In the genomic region with DNA sequence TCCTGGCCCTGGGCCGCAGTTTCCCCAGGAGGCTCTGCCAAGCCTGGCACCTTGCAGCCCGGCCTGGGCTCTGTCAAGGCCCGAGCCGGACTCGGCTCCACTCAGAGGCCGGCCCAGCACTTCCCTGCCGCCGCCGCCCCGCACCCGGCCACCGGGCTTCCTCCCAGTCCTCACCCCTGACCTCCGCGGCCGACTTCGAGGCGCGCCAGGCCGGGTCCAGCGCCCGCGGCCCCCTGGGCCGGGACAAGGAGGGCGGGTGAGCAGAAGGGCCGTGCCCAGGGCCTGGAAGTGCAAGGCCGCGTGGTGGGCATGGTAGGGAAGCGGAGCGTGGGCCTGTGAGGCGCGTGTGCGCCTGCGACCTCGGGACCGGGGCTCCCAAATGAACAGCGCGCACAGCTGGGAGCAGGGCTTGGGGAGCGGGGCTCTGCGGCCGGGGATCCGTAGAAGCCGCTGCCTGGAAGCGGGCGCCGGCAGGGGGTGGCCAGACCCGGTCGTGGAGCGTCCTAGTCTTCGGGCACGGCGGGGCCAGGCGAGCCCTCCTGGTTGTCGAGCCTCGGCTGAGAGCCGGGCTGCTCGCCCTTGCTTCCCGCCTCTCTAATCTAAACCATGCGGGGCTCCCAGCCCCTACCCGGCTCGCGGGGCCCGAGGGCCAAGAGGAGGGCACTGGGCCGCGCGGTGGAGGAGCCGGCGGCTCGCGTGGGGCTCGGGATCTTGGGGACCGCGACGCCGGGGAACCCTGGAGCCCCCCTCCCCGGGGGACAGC, we compare ENCODE assay signal across 11 cellular contexts. TPM values are rescaled to one million over a fixed set of nuclear protein-coding genes. Genes with fewer than 3 reads are reported as not detected.
DNase-seq lines count a peak whose midpoint lies in the region; ATAC-seq and TF ChIP-seq lines count a peak whose summit lies in the region.
"Had no signal": no experiment of that assay in that cellular context is flagged by ENCODE, and none has a peak within 500 bp of the region (broad histone marks: within the 10 kb centered on the region; RNA-seq: fewer than 3 reads in every experiment).

No MANE protein-coding gene starts in this region.

- peak overlapping the region; percentile 2 for H3K4me3 ChIP-seq in trophoblast cell (ENCODE audit: low read depth, low read length)

- no peak overlapping the region for H3K9ac ChIP-seq in trophoblast cell (ENCODE audit: low read length)
- H3K9ac ChIP-seq: KMS-11 had no signal

- intact Hi-C loops in CD4-positive, alpha-beta T cell (cut with DNase I, micrococcal nuclease): loop anchor here in 1 of 2 experiments (10.0 kb wide), 1 partner anchor 77 kb away; no protein-coding TSS in a partner anchor
- intact Hi-C loops in left ventricle myocardium superior (cut with micrococcal nuclease): no loop called here

- H4K91ac ChIP-seq in trophoblast cell (ENCODE audit: low read depth, low read length): no peak overlapping the region

- no peak overlapping the region for H4K12ac ChIP-seq in trophoblast cell (ENCODE audit: low read depth, low read length)

- H2AK5ac ChIP-seq in trophoblast cell (ENCODE audit: low read length): no peak overlapping the region

- no peak for DNase-seq in CD4-positive, alpha-beta T cell
- DNase-seq in WTC11 (ENCODE audit: low spot score) (peak; percentile 60), left ventricle myocardium superior (no peak), trophoblast cell (no peak), substantia nigra (lab: John Stamatoyannopoulos, UW) (no peak), amniotic stem cell (lab: John Stamatoyannopoulos, UW) (no peak), superior temporal gyrus (ENCODE audit: extremely low spot score) (no peak)
- no peak for DNase-seq in activated CD4-positive, alpha-beta T cell treated with anti-CD3 and anti-CD28 coated beads, Interleukin-2, amount 10 ng/mL, durations not matched to agents 7 days and 5 days
- DNase-seq: NK-92 treated with Interleukin-12 subunit alpha and Interleukin-12 subunit beta, amount 100 ng/mL, for 24 hours had no signal

- H3K79me1 ChIP-seq in trophoblast cell (ENCODE audit: low read length): no peaks in the 10 kb centered on the region

- H3K36me3 ChIP-seq in trophoblast cell (ENCODE audit: control insufficient read depth in 1 of 2, insufficient read depth in 2 of 2, low read length in 2 of 2): no peaks in the 10 kb centered on the region

- peaks cover 9 to 17% of the 10 kb centered on the region in 2 experiments for H3K4me1 ChIP-seq in trophoblast cell (ENCODE audit: control insufficient read depth in 1 of 2, insufficient read depth in 2 of 2, low read length in 2 of 2)

- H3K14ac ChIP-seq in trophoblast cell (ENCODE audit: low read length): peak overlapping the region; percentile 31

- H3K27me3 ChIP-seq in CD4-positive, alpha-beta T cell (ENCODE audit: control insufficient read depth, insufficient read depth, low read length): peaks cover 87% of the 10 kb centered on the region
- H3K27me3 ChIP-seq in trophoblast cell (ENCODE audit: insufficient read depth, low read length): peaks cover 57% of the 10 kb centered on the region

- CTCF ChIA-PET in CD4-positive, alpha-beta T cell (lab: Charles Lee): no interaction called here
- CTCF ChIA-PET in WTC11 (lab: Charles Lee): interaction anchor here (1.5 to 4.3 kb wide), 3 partner anchors 11 to 123 kb away, joined by 3 to 33 read pairs (median 18); no protein-coding TSS in a partner anchor
- CTCF ChIA-PET in activated CD4-positive, alpha-beta T cell treated with anti-CD3 and anti-CD28 coated beads, Interleukin-2, amount 10 ng/mL, durations not matched to agents 7 days and 5 days (lab: Charles Lee): interaction anchor here (0.9 to 1.5 kb wide), 2 partner anchors 11 to 29 kb away, joined by 3 to 5 read pairs; no protein-coding TSS in a partner anchor

- H3K27ac ChIP-seq in CD4-positive, alpha-beta T cell (ENCODE audit: low read depth, low read length): no peak overlapping the region
- H3K27ac ChIP-seq in trophoblast cell (ENCODE audit: low read depth, low read length) (no peak overlapping the region), substantia nigra (ENCODE audit: low read depth, low read length, poor library complexity, severe bottlenecking) (no peak overlapping the region)
- H3K27ac ChIP-seq: KMS-11 had no signal

- no CpG with 5 or more reads among the region's 75 CpGs for WGBS in trophoblast cell (ENCODE audit: extremely low coverage, insufficient coverage, insufficient read length)

- peak overlapping the region; percentile 19 for H2BK120ac ChIP-seq in trophoblast cell (ENCODE audit: insufficient read depth, low read length, poor library complexity)

- H3K4me3 Mint-ChIP-seq in CD4-positive, alpha-beta T cell: no peak overlapping the region
- H3K4me3 Mint-ChIP-seq in WTC11: peak overlapping the region; percentile 55
- no peak overlapping the region for H3K4me3 Mint-ChIP-seq in activated CD4-positive, alpha-beta T cell treated with anti-CD3 and anti-CD28 coated beads, Interleukin-2, amount 10 ng/mL, durations not matched to agents 7 days and 5 days

- no peaks in the 10 kb centered on the region for H3K9me3 Mint-ChIP-seq in CD4-positive, alpha-beta T cell
- no peaks in the 10 kb centered on the region for H3K9me3 Mint-ChIP-seq in WTC11
- H3K9me3 Mint-ChIP-seq in activated CD4-positive, alpha-beta T cell treated with anti-CD3 and anti-CD28 coated beads, Interleukin-2, amount 10 ng/mL, durations not matched to agents 7 days and 5 days: no peaks in the 10 kb centered on the region
- H3K9me3 Mint-ChIP-seq: activated naive CD4-positive, alpha-beta T cell treated with anti-CD3 and anti-CD28 coated beads for 36 hours had no signal

- H3K4me1 Mint-ChIP-seq in CD4-positive, alpha-beta T cell (ENCODE audit: low read depth): peaks cover 34% of the 10 kb centered on the region
- peaks cover 40% of the 10 kb centered on the region for H3K4me1 Mint-ChIP-seq in WTC11
- H3K4me1 Mint-ChIP-seq in activated CD4-positive, alpha-beta T cell treated with anti-CD3 and anti-CD28 coated beads, Interleukin-2, amount 10 ng/mL, durations not matched to agents 7 days and 5 days: peaks cover 6% of the 10 kb centered on the region

- no peak overlapping the region for H2BK5ac ChIP-seq in trophoblast cell (ENCODE audit: low read depth, low read length, poor library complexity)

- no peak overlapping the region for H3K18ac ChIP-seq in trophoblast cell (ENCODE audit: low read length)

- no peaks in the 10 kb centered on the region for H3K9me3 ChIP-seq in CD4-positive, alpha-beta T cell (ENCODE audit: control insufficient read depth, low read length)
- H3K9me3 ChIP-seq in trophoblast cell (ENCODE audit: insufficient read depth, low read depth, low read length): peaks cover 6% of the 10 kb centered on the region

- peak overlapping the region; percentile 59 for H2AFZ ChIP-seq in trophoblast cell (ENCODE audit: insufficient read depth, low read length, poor library complexity)

- ATAC-seq in CD4-positive, alpha-beta T cell (ENCODE audit: poor library complexity): peak; percentile 29
- peak; percentile 19 for ATAC-seq in WTC11
- ATAC-seq in left ventricle myocardium superior: peak; percentile 50

- H3K27ac Mint-ChIP-seq in CD4-positive, alpha-beta T cell: no peak overlapping the region
- no peak overlapping the region for H3K27ac Mint-ChIP-seq in WTC11
- H3K27ac Mint-ChIP-seq in activated CD4-positive, alpha-beta T cell treated with anti-CD3 and anti-CD28 coated beads, Interleukin-2, amount 10 ng/mL, durations not matched to agents 7 days and 5 days: no peak overlapping the region
- H3K27ac Mint-ChIP-seq: activated naive CD4-positive, alpha-beta T cell treated with anti-CD3 and anti-CD28 coated beads for 36 hours had no signal

- POLR2A ChIA-PET in CD4-positive, alpha-beta T cell (lab: Charles Lee): no interaction called here
- POLR2A ChIA-PET in WTC11 (lab: Charles Lee): no interaction called here
- POLR2A ChIA-PET in activated CD4-positive, alpha-beta T cell treated with anti-CD3 and anti-CD28 coated beads, Interleukin-2, amount 10 ng/mL, durations not matched to agents 7 days and 5 days (lab: Charles Lee): no interaction called here

- H2BK12ac ChIP-seq in trophoblast cell (ENCODE audit: low read length): no peak overlapping the region

- no peak for TF ChIP-seq CTCF in CD4-positive, alpha-beta T cell (IDR thresholded peaks at IDR 0.05)
- TF ChIP-seq CTCF in WTC11 (IDR thresholded peaks at IDR 0.05): no peak

- H4K8ac ChIP-seq in trophoblast cell (ENCODE audit: low read depth, low read length): peak overlapping the region; percentile 24

- peaks cover 2% of the 10 kb centered on the region for H3K79me2 ChIP-seq in trophoblast cell (ENCODE audit: control insufficient read depth, insufficient read depth, low read length, poor library complexity)

- H3K4ac ChIP-seq in trophoblast cell (ENCODE audit: low read depth, low read length): no peak overlapping the region

- no peaks in the 10 kb centered on the region for H3K36me3 Mint-ChIP-seq in CD4-positive, alpha-beta T cell (ENCODE audit: low read depth)
- no peaks in the 10 kb centered on the region for H3K36me3 Mint-ChIP-seq in WTC11
- no peaks in the 10 kb centered on the region for H3K36me3 Mint-ChIP-seq in activated CD4-positive, alpha-beta T cell treated with anti-CD3 and anti-CD28 coated beads, Interleukin-2, amount 10 ng/mL, durations not matched to agents 7 days and 5 days (ENCODE audit: low read depth)

- H3K23ac ChIP-seq in trophoblast cell (ENCODE audit: low read length): no peak overlapping the region

- H3K27me3 Mint-ChIP-seq in CD4-positive, alpha-beta T cell: peaks cover 75% of the 10 kb centered on the region
- peaks cover 98% of the 10 kb centered on the region for H3K27me3 Mint-ChIP-seq in WTC11 (ENCODE audit: low read depth)
- H3K27me3 Mint-ChIP-seq in activated CD4-positive, alpha-beta T cell treated with anti-CD3 and anti-CD28 coated beads, Interleukin-2, amount 10 ng/mL, durations not matched to agents 7 days and 5 days: peaks cover 68% of the 10 kb centered on the region

- H3K4me2 ChIP-seq in trophoblast cell (ENCODE audit: low read length): peak overlapping the region; percentile 56
- H3K4me2 ChIP-seq: KMS-11 had no signal

TF ChIP-seq in WTC11, 78 proteins besides CTCF, POLR2A, EP300 and RAD21 (continues in another document):
- TF ChIP-seq, protein P1, sequence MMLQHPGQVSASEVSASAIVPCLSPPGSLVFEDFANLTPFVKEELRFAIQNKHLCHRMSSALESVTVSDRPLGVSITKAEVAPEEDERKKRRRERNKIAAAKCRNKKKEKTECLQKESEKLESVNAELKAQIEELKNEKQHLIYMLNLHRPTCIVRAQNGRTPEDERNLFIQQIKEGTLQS (CRISPR knock-in tag; conservative IDR thresholded peaks at IDR 0.05): no peak

RNA-seq across cellular contexts. Expression of a gene that starts 0.5 kb away (rescaled TPM):
- not detected for total RNA-seq in CD4-positive, alpha-beta T cell
- total RNA-seq in WTC11 (2021): not detected in 3 replicates
- not detected for total RNA-seq in left ventricle myocardium superior
- polyA plus RNA-seq in trophoblast cell (2013): 0.93 and 0.97 TPM in 2 replicates
- total RNA-seq in activated CD4-positive, alpha-beta T cell treated with anti-CD3 and anti-CD28 coated beads, Interleukin-2, amount 10 ng/mL, durations not matched to agents 7 days and 5 days: not detected
- total RNA-seq: activated naive CD4-positive, alpha-beta T cell treated with anti-CD3 and anti-CD28 coated beads for 36 hours had no signal

RNA-seq across cellular contexts. Expression of a gene that starts 52.1 kb away (rescaled TPM):
- under 1 TPM in 1 of 2 experiments, not detected in 1; 0.06 TPM for total RNA-seq in CD4-positive, alpha-beta T cell
- total RNA-seq in WTC11 (2021) (0.09 to 0.41 TPM (median 0.21 TPM) in 3 replicates), left ventricle myocardium superior (9.1 TPM)
- polyA plus RNA-seq in trophoblast cell (2013): 2.7 and 3.0 TPM in 2 replicates
- total RNA-seq in activated CD4-positive, alpha-beta T cell treated with anti-CD3 and anti-CD28 coated beads, Interleukin-2, amount 10 ng/mL, durations not matched to agents 7 days and 5 days: not detected
- total RNA-seq: activated naive CD4-positive, alpha-beta T cell treated with anti-CD3 and anti-CD28 coated beads for 36 hours had no signal
